ENCODE assay signal across 12 cellular contexts in genomic region chr13:30804474-30804873, GRCh38.
DNase-seq lines count a peak whose midpoint lies in the region; ATAC-seq and TF ChIP-seq lines count a peak whose summit lies in the region.
"Had no signal": no experiment of that assay in that cellular context is flagged by ENCODE, and none has a peak within 500 bp of the region (broad histone marks: within the 10 kb centered on the region; RNA-seq: fewer than 3 reads in every experiment).

No MANE protein-coding gene starts in this region.

- intact Hi-C loops in Panc1 (cut with micrococcal nuclease; ENCODE audit: unreplicated experiment): loop anchor here (1.0 to 10.0 kb wide), 2 partner anchors 61 to 240 kb away; no protein-coding TSS in a partner anchor

- peak; percentile 26 for TF ChIP-seq RAD21 in SK-N-SH (IDR thresholded peaks at IDR 0.05; ENCODE audit: low read length)

- H3K4me3 ChIP-seq in SK-N-SH (ENCODE audit: low read depth in 2 of 2, low read length in 1 of 2) (no peak overlapping the region), Panc1 (ENCODE audit: low read depth in 2 of 2, low read length in 2 of 2) (no peak overlapping the region), epithelial cell of proximal tubule (ENCODE audit: low read depth, low read length) (no peak overlapping the region), retinal pigment epithelial cell (ENCODE audit: low read length) (no peak overlapping the region)
- H3K4me3 ChIP-seq: tibial nerve had no signal

- H3K27me3 ChIP-seq in SK-N-SH (ENCODE audit: insufficient read depth): no peaks in the 10 kb centered on the region
- no peaks in the 10 kb centered on the region for H3K27me3 ChIP-seq in Panc1 (ENCODE audit: control insufficient read depth, insufficient read depth, low read length)
- H3K27me3 ChIP-seq: tibial nerve had no signal

- peak; percentile 38; the same call in 1 of the 2 replicates for TF ChIP-seq CTCF in SK-N-SH (IDR thresholded peaks at IDR 0.05)
- peak; percentile 28 for TF ChIP-seq CTCF in Panc1 (IDR thresholded peaks at IDR 0.05)
- TF ChIP-seq CTCF in epithelial cell of proximal tubule (conservative IDR thresholded peaks at IDR 0.05; ENCODE audit: low read depth, low read length): peak; percentile 31
- peak; percentile 23 for TF ChIP-seq CTCF in retinal pigment epithelial cell (conservative IDR thresholded peaks at IDR 0.05; ENCODE audit: low read depth, low read length)

- H3K9me3 ChIP-seq in SK-N-SH: no peaks in the 10 kb centered on the region
- no peaks in the 10 kb centered on the region for H3K9me3 ChIP-seq in Panc1 (ENCODE audit: control insufficient read depth, insufficient read depth, low read depth, low read length)
- H3K9me3 ChIP-seq: tibial nerve had no signal

- POLR2A ChIA-PET in SK-N-SH (lab: Yijun Ruan, JAX) (interaction anchor here (0.8 to 1.9 kb wide), 4 partner anchors 13 to 187 kb away, joined by 3 to 9 read pairs (median 6); partner anchors contain the start of gene USPL1), Panc1 (lab: Charles Lee) (interaction anchor here (0.6 kb wide), 1 partner anchor 63 kb away, joined by 15 read pairs; no protein-coding TSS in a partner anchor)

- in situ Hi-C loops in Panc1 (cut with HindIII; ENCODE audit: low pct_unique_long_range_greater_than_20kb, low sequenced_read_pairs): no loop called here

- H3K9ac ChIP-seq in SK-N-SH: no peak overlapping the region

- no peak overlapping the region for H2AFZ ChIP-seq in SK-N-SH (ENCODE audit: low read depth)

- peaks cover 20% of the 10 kb centered on the region for H3F3A ChIP-seq in SK-N-SH (replicated peaks; ENCODE audit: insufficient read depth)

- no peak overlapping the region for H3K4me2 ChIP-seq in SK-N-SH

- H3K36me3 ChIP-seq in SK-N-SH (replicated peaks in 1 of 2; ENCODE audit: control insufficient read depth in 1 of 2, insufficient read depth in 2 of 2, low read length in 1 of 2) (no peaks in the 10 kb centered on the region), Panc1 (ENCODE audit: control insufficient read depth, insufficient read depth, low read length) (no peaks in the 10 kb centered on the region)
- H3K36me3 ChIP-seq: tibial nerve had no signal

- CTCF ChIA-PET in SK-N-SH (lab: Yijun Ruan, JAX) (interaction anchor here (0.7 to 4.4 kb wide), 17 partner anchors 9 to 689 kb away, joined by 3 to 33 read pairs (median 4); partner anchors contain the start of gene USPL1), Panc1 (lab: Charles Lee) (interaction anchor here (0.6 to 1.4 kb wide), 4 partner anchors 8 to 61 kb away, joined by 3 to 9 read pairs (median 3); no protein-coding TSS in a partner anchor)

- DNase-seq in SK-N-SH: peak; percentile 29
- DNase-seq in Panc1 (ENCODE audit: low read depth, low spot score): no peak
- DNase-seq in epithelial cell of proximal tubule (ENCODE audit: low read depth): no peak
- DNase-seq in retinal pigment epithelial cell (ENCODE audit: low read depth): no peak
- no peak for DNase-seq in NCI-H345 (lab: John Stamatoyannopoulos, UW)
- DNase-seq in D341Med (ENCODE audit: low spot score): no peak
- no peak for DNase-seq in epidermal melanocyte (ENCODE audit: insufficient read length, low spot score)
- DNase-seq: activated CD4-positive, alpha-beta T cell treated with anti-CD3 and anti-CD28 coated beads, Interleukin-2, amount 50 U/mL, for 4 hours; activated gamma-delta T cell; MM.1S had no signal

- no peak for TF ChIP-seq EP300 in SK-N-SH (IDR thresholded peaks at IDR 0.05; ENCODE audit: borderline replicate concordance in 1 of 2, low read depth in 1 of 2, low read length in 1 of 2)

- WGBS in SK-N-SH (ENCODE audit: low lambda C conversion rate): 100% methylated on average over 2 of the region's 5 CpGs

- ATAC-seq in SK-N-SH treated with all-trans-retinoic acid at 6 μM for 48 hours (no peak), Panc1 (no peak)

- no TSS peak for BruUV-seq in Panc1 (replicated peaks; lab: Mats Ljungman, UMichigan)

- no peaks in the 10 kb centered on the region for H4K20me1 ChIP-seq in SK-N-SH (ENCODE audit: insufficient read depth)

- no peaks in the 10 kb centered on the region for H3K79me2 ChIP-seq in SK-N-SH (ENCODE audit: insufficient read depth)

- no peaks in the 10 kb centered on the region for H3K9me2 ChIP-seq in SK-N-SH

- peaks cover 19 to 24% of the 10 kb centered on the region in 2 experiments for H3K4me1 ChIP-seq in SK-N-SH (ENCODE audit: control insufficient read depth in 1 of 2, insufficient read depth in 2 of 2, low read depth in 1 of 2, low read length in 1 of 2)
- H3K4me1 ChIP-seq in Panc1 (ENCODE audit: control insufficient read depth, insufficient read depth, low read length): peaks cover 27% of the 10 kb centered on the region

- H3K27ac ChIP-seq in SK-N-SH (ENCODE audit: low read depth in 2 of 2, low read length in 1 of 2) (no peak overlapping the region), Panc1 (ENCODE audit: low read length) (peak overlapping the region; percentile 92)

TF ChIP-seq in SK-N-SH, 30 proteins besides CTCF, POLR2A, EP300 and RAD21:
- TF ChIP-seq MEF2A (IDR thresholded peaks at IDR 0.05; ENCODE audit: borderline replicate concordance, low read depth) (no peak), GATA2 (CRISPR knock-in tag; IDR thresholded peaks at IDR 0.05) (no peak), ELF1 (IDR thresholded peaks at IDR 0.05) (no peak), SMC3 (IDR thresholded peaks at IDR 0.05; ENCODE audit: low read depth, low read length) (peak; percentile 30; the same call in 1 of the 2 replicates)

TF ChIP-seq in SK-N-SH treated with all-trans-retinoic acid at 6 μM for 48 hours, 23 proteins besides CTCF, POLR2A, EP300 and RAD21:
- TF ChIP-seq ZNF70 (CRISPR knock-in tag; IDR thresholded peaks at IDR 0.05) (no peak), SNAI2 (CRISPR knock-in tag; IDR thresholded peaks at IDR 0.05) (no peak), GLIS3 (CRISPR knock-in tag; IDR thresholded peaks at IDR 0.05) (no peak), PPARA (CRISPR knock-in tag; IDR thresholded peaks at IDR 0.05; ENCODE audit: borderline replicate concordance) (no peak), CREB5 (CRISPR knock-in tag; IDR thresholded peaks at IDR 0.05; ENCODE audit: low read depth) (no peak), BACH2 (CRISPR knock-in tag; IDR thresholded peaks at IDR 0.05; ENCODE audit: borderline replicate concordance) (no peak), CSDC2 (CRISPR knock-in tag; IDR thresholded peaks at IDR 0.05) (no peak), CSRNP3 (CRISPR knock-in tag; IDR thresholded peaks at IDR 0.05) (no peak), RARB (CRISPR knock-in tag; IDR thresholded peaks at IDR 0.05) (no peak), ZNF565 (CRISPR knock-in tag; conservative IDR thresholded peaks at IDR 0.05; ENCODE audit: low read depth) (no peak), ESRRG (CRISPR knock-in tag; IDR thresholded peaks at IDR 0.05) (no peak), ZC3H10 (CRISPR knock-in tag; IDR thresholded peaks at IDR 0.05) (no peak), TCF4 (CRISPR knock-in tag; IDR thresholded peaks at IDR 0.05; ENCODE audit: borderline replicate concordance) (no peak), ZNF8 (CRISPR knock-in tag; IDR thresholded peaks at IDR 0.05) (no peak), TOX (CRISPR knock-in tag; IDR thresholded peaks at IDR 0.05; ENCODE audit: borderline replicate concordance) (no peak)
